8 cellular contexts compared by ENCODE assay signal in the genomic region with DNA sequence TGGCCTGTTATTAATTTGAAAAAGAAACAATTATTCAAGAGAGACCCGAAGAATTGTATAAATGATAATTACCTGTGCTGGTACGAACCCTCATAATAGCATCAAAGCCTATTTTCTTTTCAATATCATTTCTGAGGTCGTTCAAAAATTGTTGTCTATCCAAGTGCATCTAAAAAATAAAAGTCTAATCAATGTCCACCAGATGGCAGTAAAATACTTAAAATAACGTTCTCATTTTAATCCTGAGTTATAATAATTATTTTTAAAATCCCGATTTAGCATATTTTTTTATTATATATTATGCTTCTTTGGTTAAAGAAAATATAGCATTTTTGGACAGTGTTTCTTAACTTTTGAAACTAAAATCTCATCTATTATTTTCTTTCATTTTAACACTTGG. TPM values are rescaled to one million over a fixed set of nuclear protein-coding genes. Genes with fewer than 3 reads are reported as not detected.
A peak's percentile ranks its signal among the peaks of the same experiment; 100 is the strongest.
DNase-seq lines count a peak whose midpoint lies in the region; ATAC-seq and TF ChIP-seq lines count a peak whose summit lies in the region.

No MANE protein-coding gene starts in this region.

- WGBS in gastroesophageal sphincter (ENCODE audit: low coverage in 1 of 2), 2 donors = 13 to 26% methylated on average over 5 of the region's 5 CpGs

- DNase-seq in NCI-H2171 (lab: John Stamatoyannopoulos, UW) (peak; percentile 0), NCI-H2171 treated with DMSO at 0.1 percent for 48 hours (lab: John Stamatoyannopoulos, UW) (no peak), RKO (ENCODE audit: low spot score) (peak; percentile 51)
- no peak for DNase-seq in effector CD4-positive, alpha-beta T cell
- no peak for DNase-seq in activated T-cell treated with anti-CD3 and anti-CD28 coated beads, Interleukin-2, amount 50 U/mL, for 48 hours

- no peak for TF ChIP-seq EP300 in gastroesophageal sphincter (IDR thresholded peaks at IDR 0.05)

- peak overlapping the region; percentile 22 to 24 for H3K4me3 ChIP-seq in gastroesophageal sphincter
- H3K4me3 ChIP-seq in stomach smooth muscle (ENCODE audit: low read length in 2 of 2) = peak overlapping the region in 1 of 2 donors; percentile 61

- no peak for ATAC-seq in gastroesophageal sphincter
- ATAC-seq in HG02852 (IDR thresholded peaks at IDR 0.05; ENCODE audit: unreplicated experiment) = no peak

- H3K4me1 ChIP-seq in gastroesophageal sphincter (peaks cover 9 to 74% (median 28%) of the 10 kb centered on the region in 3 donors), stomach smooth muscle (ENCODE audit: control insufficient read depth, insufficient read depth, low read length) (peaks cover 14% of the 10 kb centered on the region)

- H3K36me3 ChIP-seq in gastroesophageal sphincter = peaks cover 0 to 54% of the 10 kb centered on the region in 2 donors
- peaks cover 8 to 12% of the 10 kb centered on the region in 2 donors for H3K36me3 ChIP-seq in stomach smooth muscle (ENCODE audit: control insufficient read depth in 2 of 2, insufficient read depth in 2 of 2, low read length in 2 of 2)

- H3K27me3 ChIP-seq in gastroesophageal sphincter (no peaks in the 10 kb centered on the region), stomach smooth muscle (ENCODE audit: control insufficient read depth in 1 of 2, insufficient read depth in 2 of 2, low read length in 2 of 2) (no peaks in the 10 kb centered on the region)

- H3K9ac ChIP-seq in stomach smooth muscle (ENCODE audit: low read length in 2 of 2) = peak overlapping the region; percentile 22 to 54

- TF ChIP-seq CTCF in gastroesophageal sphincter (IDR thresholded peaks at IDR 0.05) = peak; percentile 41 to 56 (median 46)

- TF ChIP-seq POLR2A in gastroesophageal sphincter (IDR thresholded peaks at IDR 0.05) = no peak

- H3K9me3 ChIP-seq in gastroesophageal sphincter = no peaks in the 10 kb centered on the region
- no peaks in the 10 kb centered on the region for H3K9me3 ChIP-seq in stomach smooth muscle (ENCODE audit: control insufficient read depth in 2 of 2, low read length in 2 of 2)

- H3K27ac ChIP-seq in gastroesophageal sphincter (peak overlapping the region; percentile 68 to 79 (median 74)), stomach smooth muscle (ENCODE audit: low read length) (peak overlapping the region; percentile 71)

RNA-seq across cellular contexts. Expression of a gene that starts 55.7 kb away (rescaled TPM):
- total RNA-seq in gastroesophageal sphincter = 10 to 100 TPM; 47.0 to 83.9 (median 65.9) TPM

Comparison
In these comparisons a context has a peak if more than half of its experiments do, and no peak if none do; other contexts are left out.
1. DNase-seq: peak in NCI-H2171 (single experiment) and RKO (single experiment); none in NCI-H2171 treated with DMSO at 0.1 percent for 48 hours (single experiment), effector CD4-positive, alpha-beta T cell (single experiment) and activated T-cell treated with anti-CD3 and anti-CD28 coated beads, Interleukin-2, amount 50 U/mL, for 48 hours (0 of 2).